Comparison of ENCODE assay signal across 12 cellular contexts in the genomic region with DNA sequence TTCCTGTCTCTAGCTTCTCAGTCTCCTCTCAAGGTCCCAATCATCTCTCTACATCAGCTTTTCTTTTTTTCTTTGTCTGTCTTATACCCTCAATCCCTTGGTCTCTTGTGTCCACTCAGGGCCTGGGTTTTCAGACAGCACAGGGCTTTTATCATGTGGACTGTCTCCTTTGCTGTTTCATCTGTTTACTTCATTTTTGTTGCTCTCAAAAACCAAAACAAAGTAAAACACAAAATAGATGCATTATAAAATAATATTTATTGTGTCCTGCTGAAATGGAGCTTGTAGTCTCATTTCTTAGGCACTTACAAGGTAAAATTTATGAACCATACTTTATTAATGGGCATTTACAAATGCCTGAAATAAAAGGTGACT. TPM values are rescaled to one million over a fixed set of nuclear protein-coding genes. Genes with fewer than 3 reads are reported as not detected.
DNase-seq lines count a peak whose midpoint lies in the region; ATAC-seq and TF ChIP-seq lines count a peak whose summit lies in the region.
"Had no signal": no experiment of that assay in that cellular context is flagged by ENCODE, and none has a peak within 500 bp of the region (broad histone marks: within the 10 kb centered on the region; RNA-seq: fewer than 3 reads in every experiment).

No MANE protein-coding gene starts in this region.

- CTCF ChIA-PET in A673 (lab: Charles Lee), result no interaction called here

- H3K4me3 Mint-ChIP-seq in activated T-helper 2 cell treated with anti-CD3 and anti-CD28 coated beads, Interferon-gamma antibody, Interleukin-2, Interleukin-4, amounts not matched to agents 10 μg/mL and 5 μg/mL and 100 μg/mL, durations not matched to agents 14 hours and 24 hours and 36 hours (ENCODE audit: low read depth), result peak overlapping the region; percentile 56

- H3K9me3 ChIP-seq in BLaER1, result peaks cover 13% of the 10 kb centered on the region
- no peaks in the 10 kb centered on the region for H3K9me3 ChIP-seq in mucosa of rectum (ENCODE audit: control insufficient read depth in 2 of 2, low read length in 2 of 2)
- no peaks in the 10 kb centered on the region for H3K9me3 ChIP-seq in A673 (ENCODE audit: low read depth, low read length, poor library complexity, severe bottlenecking)

- H3K27ac Mint-ChIP-seq in activated T-helper 2 cell treated with anti-CD3 and anti-CD28 coated beads, Interferon-gamma antibody, Interleukin-2, Interleukin-4, amounts not matched to agents 10 μg/mL and 5 μg/mL and 100 μg/mL, durations not matched to agents 14 hours and 24 hours and 36 hours, result peak overlapping the region; percentile 83

- H3K36me3 Mint-ChIP-seq in activated T-helper 2 cell treated with anti-CD3 and anti-CD28 coated beads, Interferon-gamma antibody, Interleukin-2, Interleukin-4, amounts not matched to agents 10 μg/mL and 5 μg/mL and 100 μg/mL, durations not matched to agents 14 hours and 24 hours and 36 hours (ENCODE audit: low read depth), result peaks cover 27% of the 10 kb centered on the region

- peak overlapping the region; percentile 71 for H3K4me2 ChIP-seq in BLaER1

- peak; percentile 6 for ATAC-seq in GM19324 (IDR thresholded peaks at IDR 0.05; ENCODE audit: low FRiP score, unreplicated experiment)
- ATAC-seq: SK-N-SH treated with all-trans-retinoic acid at 6 μM for 48 hours had no signal

- no TSS peak for BruUV-seq in A673 (replicated peaks; lab: Mats Ljungman, UMichigan)

- H3K27me3 ChIP-seq in BLaER1 (no peaks in the 10 kb centered on the region), mucosa of rectum (ENCODE audit: control insufficient read depth in 2 of 2, insufficient read depth in 2 of 2, low read length in 2 of 2) (no peaks in the 10 kb centered on the region), A673 (replicated peaks; ENCODE audit: insufficient read depth, low read depth, low read length, poor library complexity) (no peaks in the 10 kb centered on the region)

- H3K4me3 ChIP-seq in BLaER1 (no peak overlapping the region), mucosa of rectum (ENCODE audit: low read length in 2 of 2) (peak overlapping the region in 1 of 2 donors; percentile 33), A673 (ENCODE audit: low read depth, low read length, poor library complexity, severe bottlenecking) (no peak overlapping the region)

- H3K27me3 Mint-ChIP-seq in activated T-helper 2 cell treated with anti-CD3 and anti-CD28 coated beads, Interferon-gamma antibody, Interleukin-2, Interleukin-4, amounts not matched to agents 10 μg/mL and 5 μg/mL and 100 μg/mL, durations not matched to agents 14 hours and 24 hours and 36 hours (ENCODE audit: low read depth), result no peaks in the 10 kb centered on the region

- peaks cover 48% of the 10 kb centered on the region for H3K4me1 Mint-ChIP-seq in activated T-helper 2 cell treated with anti-CD3 and anti-CD28 coated beads, Interferon-gamma antibody, Interleukin-2, Interleukin-4, amounts not matched to agents 10 μg/mL and 5 μg/mL and 100 μg/mL, durations not matched to agents 14 hours and 24 hours and 36 hours (ENCODE audit: low read depth)

- POLR2A ChIA-PET in A673 (lab: Charles Lee; ENCODE audit: low non-redundant PET), result no interaction called here

- peak overlapping the region; percentile 76 for H3K9ac ChIP-seq in BLaER1
- H3K9ac ChIP-seq in mucosa of rectum (ENCODE audit: low read depth in 1 of 2, low read length in 2 of 2), result peak overlapping the region; percentile 38 to 43

- intact Hi-C loops in activated T-helper 2 cell treated with anti-CD3 and anti-CD28 coated beads, Interferon-gamma antibody, Interleukin-2, Interleukin-4, amounts not matched to agents 10 μg/mL and 5 μg/mL and 100 μg/mL, durations not matched to agents 14 hours and 24 hours and 36 hours (cut with micrococcal nuclease), result loop anchor here (1.0 to 2.0 kb wide), 7 partner anchors 18 to 112 kb away; no protein-coding TSS in a partner anchor
- intact Hi-C loops in A673 (cut with micrococcal nuclease; ENCODE audit: unreplicated experiment), result loop anchor here (10.0 kb wide), 1 partner anchor 144 kb away; no protein-coding TSS in a partner anchor

- H3K27ac ChIP-seq in BLaER1, result peak overlapping the region; percentile 93
- peak overlapping the region; percentile 80 to 88 for H3K27ac ChIP-seq in mucosa of rectum (ENCODE audit: low read depth in 2 of 2, low read length in 2 of 2)
- H3K27ac ChIP-seq in A673 (ENCODE audit: low read depth, low read length, poor library complexity, severe bottlenecking), result no peak overlapping the region

- TF ChIP-seq CTCF in A673 (conservative IDR thresholded peaks at IDR 0.05; ENCODE audit: low read depth, low read length), result no peak

- H3K4me1 ChIP-seq in BLaER1, result peaks cover 71% of the 10 kb centered on the region
- H3K4me1 ChIP-seq in mucosa of rectum (ENCODE audit: control insufficient read depth in 2 of 2, insufficient read depth in 2 of 2, low read length in 2 of 2), result peaks cover 31 to 38% of the 10 kb centered on the region in 2 donors
- no peaks in the 10 kb centered on the region for H3K4me1 ChIP-seq in A673 (ENCODE audit: insufficient read depth, low read length, poor library complexity, severe bottlenecking)

- peaks cover 16% of the 10 kb centered on the region for H3K9me3 Mint-ChIP-seq in activated T-helper 2 cell treated with anti-CD3 and anti-CD28 coated beads, Interferon-gamma antibody, Interleukin-2, Interleukin-4, amounts not matched to agents 10 μg/mL and 5 μg/mL and 100 μg/mL, durations not matched to agents 14 hours and 24 hours and 36 hours

- no peak for DNase-seq in activated T-helper 2 cell treated with anti-CD3 and anti-CD28 coated beads, Interferon-gamma antibody, Interleukin-2, Interleukin-4, amounts not matched to agents 10 μg/mL and 5 μg/mL and 100 μg/mL, durations not matched to agents 14 hours and 24 hours and 36 hours (ENCODE audit: low spot score)
- DNase-seq in NCI-H226 (no peak), A673 (ENCODE audit: low spot score) (no peak), NCI-H187 (lab: John Stamatoyannopoulos, UW) (no peak)
- no peak for DNase-seq in activated CD8-positive, alpha-beta memory T cell treated with anti-CD3 and anti-CD28 coated beads for 24 hours
- DNase-seq: H7, NCI-H1694 had no signal

- H3K36me3 ChIP-seq in BLaER1 (peaks cover 3% of the 10 kb centered on the region; the same call in 1 of the 2 replicates), mucosa of rectum (ENCODE audit: control insufficient read depth in 2 of 2, insufficient read depth in 2 of 2, low read length in 2 of 2) (no peaks in the 10 kb centered on the region), A673 (ENCODE audit: insufficient read depth, low read length, poor library complexity, severe bottlenecking) (no peaks in the 10 kb centered on the region)

- H4K20me1 ChIP-seq in BLaER1, result no peaks in the 10 kb centered on the region

RNA-seq across cellular contexts. Expression of a gene that starts 17.8 kb away (rescaled TPM):
- 11.8 and 13.0 TPM in 2 replicates for total RNA-seq in activated T-helper 2 cell treated with anti-CD3 and anti-CD28 coated beads, Interferon-gamma antibody, Interleukin-2, Interleukin-4, amounts not matched to agents 10 μg/mL and 5 μg/mL and 100 μg/mL, durations not matched to agents 14 hours and 24 hours and 36 hours
- total RNA-seq in A673 (2021), result not detected in 2 replicates
- total RNA-seq: bronchial epithelial cell, H7 had no signal

RNA-seq across cellular contexts. Expression of a gene that starts 38.5 kb away (rescaled TPM):
- total RNA-seq in activated T-helper 2 cell treated with anti-CD3 and anti-CD28 coated beads, Interferon-gamma antibody, Interleukin-2, Interleukin-4, amounts not matched to agents 10 μg/mL and 5 μg/mL and 100 μg/mL, durations not matched to agents 14 hours and 24 hours and 36 hours, result 14.1 and 14.9 TPM in 2 replicates
- total RNA-seq in A673 (2021), result not detected in 2 replicates
- total RNA-seq: bronchial epithelial cell, H7 had no signal

Comparison
In these comparisons a context has a peak if more than half of its experiments do, and no peak if none do; other contexts are left out.
1. RNA of a gene that starts 17.8 kb away (total RNA-seq): 11.8 to 13.0 TPM in activated T-helper 2 cell treated with anti-CD3 and anti-CD28 coated beads, Interferon-gamma antibody, Interleukin-2, Interleukin-4, amounts not matched to agents 10 μg/mL and 5 μg/mL and 100 μg/mL, durations not matched to agents 14 hours and 24 hours and 36 hours; not detected in A673; every median in the first group is over 10 times any median in the second.
2. RNA of a gene that starts 38.5 kb away (total RNA-seq): 14.1 to 14.9 TPM in activated T-helper 2 cell treated with anti-CD3 and anti-CD28 coated beads, Interferon-gamma antibody, Interleukin-2, Interleukin-4, amounts not matched to agents 10 μg/mL and 5 μg/mL and 100 μg/mL, durations not matched to agents 14 hours and 24 hours and 36 hours; not detected in A673; every median in the first group is over 10 times any median in the second.